Comparison of ENCODE assay signal across 37 cellular contexts in genomic region chr1:169750041-169750440, GRCh38. TPM values are rescaled to one million over a fixed set of nuclear protein-coding genes. Genes with fewer than 3 reads are reported as not detected.
"Had no signal": no experiment of that assay in that cellular context is flagged by ENCODE, and none has a peak within 500 bp of the region (broad histone marks: within the 10 kb centered on the region; RNA-seq: fewer than 3 reads in every experiment).

No MANE protein-coding gene starts in this region.

- FAIRE-seq: astrocyte, TTC549 had no signal

- H3K4me3 ChIP-seq: adrenal gland, body of pancreas, breast epithelium had no signal

- H3K4me1 ChIP-seq: adrenal gland, body of pancreas, breast epithelium had no signal

- H3K36me3 Mint-ChIP-seq: activated CD4-positive, alpha-beta memory T cell treated with anti-CD3 and anti-CD28 coated beads for 36 hours; activated naive CD4-positive, alpha-beta T cell treated with anti-CD3 and anti-CD28 coated beads, Interleukin-2, amount 50 U/mL, for 72 hours; activated naive CD8-positive, alpha-beta T cell treated with anti-CD3 and anti-CD28 coated beads for 36 hours had no signal

- H3K27me3 Mint-ChIP-seq: activated naive CD8-positive, alpha-beta T cell treated with anti-CD3 and anti-CD28 coated beads for 36 hours had no signal

- H3K27ac ChIP-seq: adrenal gland, body of pancreas, brain microvascular endothelial cell, breast epithelium, VCaP had no signal

- H3K27ac Mint-ChIP-seq: activated B cell treated with CpG ODN at 0.5 μM for 24 hours; activated CD4-positive, alpha-beta memory T cell treated with anti-CD3 and anti-CD28 coated beads for 36 hours; activated CD4-positive, alpha-beta T cell treated with anti-CD3 and anti-CD28 coated beads, Interleukin-2, amount 10 ng/mL, durations not matched to agents 24 days and 14 days; activated CD8-positive, alpha-beta T cell treated with anti-CD3 and anti-CD28 coated beads for 36 hours; activated naive CD4-positive, alpha-beta T cell treated with anti-CD3 and anti-CD28 coated beads for 36 hours; activated naive CD4-positive, alpha-beta T cell treated with anti-CD3 and anti-CD28 coated beads, Interleukin-2, amount 50 U/mL, for 72 hours; activated naive CD8-positive, alpha-beta T cell treated with anti-CD3 and anti-CD28 coated beads for 36 hours; activated T-helper 1 cell treated with anti-CD3 and anti-CD28 coated beads, Interleukin-12 subunit alpha, Interleukin-12 subunit beta, Interleukin-2, Interleukin-4 antibody, amounts not matched to agents 30 ng/mL and 10 ng/mL and 1 ng/mL, durations not matched to agents 14 hours and 24 hours and 36 hours; activated T-helper 17 cell treated with anti-CD3 and anti-CD28 coated beads, Interleukin-2, amount 50 U/mL, for 72 hours; T-helper 1 cell treated with Interleukin-12 subunit alpha and Interleukin-12 subunit beta and Interleukin-4 antibody, amounts not matched to agents 30 μg/mL and 1 μg/mL, for 36 hours; T-helper 2 cell treated with Interferon-gamma antibody and Interleukin-4, amounts not matched to agents 5 μg/mL and 100 μg/mL, for 36 hours had no signal

- H3K27me3 ChIP-seq: adrenal gland, body of pancreas, brain microvascular endothelial cell, breast epithelium had no signal

- H3K4me1 Mint-ChIP-seq: activated B cell treated with CpG ODN at 0.5 μM for 24 hours; activated naive CD8-positive, alpha-beta T cell treated with anti-CD3 and anti-CD28 coated beads for 36 hours; activated T-helper 17 cell treated with anti-CD3 and anti-CD28 coated beads, Interleukin-2, amount 50 U/mL, for 72 hours had no signal

- DNase-seq: activated B cell treated with CpG ODN at 0.5 μM for 24 hours; activated CD4-positive, alpha-beta memory T cell treated with anti-CD3 and anti-CD28 coated beads for 36 hours; activated CD4-positive, alpha-beta T cell treated with anti-CD3 and anti-CD28 coated beads for 4 hours; activated CD4-positive, alpha-beta T cell treated with anti-CD3 and anti-CD28 coated beads, Interleukin-2, amount 10 ng/mL, durations not matched to agents 24 days and 14 days; activated CD4-positive, alpha-beta T cell treated with anti-CD3 and anti-CD28 coated beads, Interleukin-2, amount 50 U/mL, for 1 hour; activated CD4-positive, alpha-beta T cell treated with anti-CD3 and anti-CD28 coated beads, Interleukin-2, amount 50 U/mL, for 4 hours; activated CD4-positive, CD25-positive, alpha-beta regulatory T cell treated with anti-CD3 and anti-CD28 coated beads, Interleukin-2, amount 50 U/mL, for 72 hours; activated CD8-positive, alpha-beta memory T cell treated with anti-CD3 and anti-CD28 coated beads, Interleukin-2, amount 50 U/mL, for 4 hours; activated CD8-positive, alpha-beta T cell treated with anti-CD3 and anti-CD28 coated beads for 36 hours; activated effector memory CD4-positive, alpha-beta T cell treated with anti-CD3 and anti-CD28 coated beads, Interleukin-2, amount 50 U/mL, for 16 hours; activated gamma-delta T cell treated with Interleukin-2 at 50 U/mL for 16 hours; activated naive CD4-positive, alpha-beta T cell; activated naive CD4-positive, alpha-beta T cell treated with anti-CD3 and anti-CD28 coated beads for 36 hours; activated naive CD4-positive, alpha-beta T cell treated with anti-CD3 and anti-CD28 coated beads, Interleukin-2, amount 50 U/mL, for 16 hours; activated naive CD8-positive, alpha-beta T cell treated with anti-CD3 and anti-CD28 coated beads for 36 hours; activated T-cell treated with anti-CD3 and anti-CD28 coated beads for 4 hours; activated T-cell treated with anti-CD3 and anti-CD28 coated beads, Interleukin-2, amount 50 U/mL, for 1 hour; activated T-cell treated with anti-CD3 and anti-CD28 coated beads, Interleukin-2, amount 50 U/mL, for 4 hours; activated T-cell treated with anti-CD3 and anti-CD28 coated beads, Interleukin-2, amount 50 U/mL, for 72 hours; adrenal gland; amniotic stem cell; aorta; body of pancreas; brain microvascular endothelial cell; central memory CD4-positive, alpha-beta T cell; T-helper 2 cell; T-helper 9 cell had no signal

- H3K36me3 ChIP-seq: adrenal gland, brain microvascular endothelial cell, breast epithelium had no signal

- H3K4me3 Mint-ChIP-seq: activated B cell treated with CpG ODN at 0.5 μM for 24 hours; activated CD4-positive, alpha-beta memory T cell treated with anti-CD3 and anti-CD28 coated beads for 36 hours; activated CD4-positive, alpha-beta T cell treated with anti-CD3 and anti-CD28 coated beads, Interleukin-2, amount 10 ng/mL, durations not matched to agents 24 days and 14 days; activated CD8-positive, alpha-beta T cell treated with anti-CD3 and anti-CD28 coated beads for 36 hours; activated naive CD4-positive, alpha-beta T cell treated with anti-CD3 and anti-CD28 coated beads for 36 hours; activated naive CD8-positive, alpha-beta T cell treated with anti-CD3 and anti-CD28 coated beads for 36 hours; activated T-cell treated with anti-CD3 and anti-CD28 coated beads, Interleukin-2, amount 50 U/mL, for 4 hours; activated T-cell treated with anti-CD3 and anti-CD28 coated beads, Interleukin-2, amount 50 U/mL, for 72 hours; activated T-helper 1 cell treated with anti-CD3 and anti-CD28 coated beads, Interleukin-12 subunit alpha, Interleukin-12 subunit beta, Interleukin-2, Interleukin-4 antibody, amounts not matched to agents 30 ng/mL and 10 ng/mL and 1 ng/mL, durations not matched to agents 14 hours and 24 hours and 36 hours; activated T-helper 17 cell treated with anti-CD3 and anti-CD28 coated beads, Interleukin-2, amount 50 U/mL, for 72 hours; T-helper 1 cell treated with Interleukin-12 subunit alpha and Interleukin-12 subunit beta and Interleukin-4 antibody, amounts not matched to agents 30 μg/mL and 1 μg/mL, for 36 hours; T-helper 2 cell treated with Interferon-gamma antibody and Interleukin-4, amounts not matched to agents 5 μg/mL and 100 μg/mL, for 36 hours had no signal

- H3K9me3 ChIP-seq: adrenal gland, body of pancreas, breast epithelium had no signal

- ATAC-seq: activated CD8-positive, alpha-beta T cell treated with anti-CD3 and anti-CD28 coated beads for 36 hours; activated naive CD4-positive, alpha-beta T cell treated with anti-CD3 and anti-CD28 coated beads, Interleukin-2, amount 50 U/mL, for 72 hours; activated T-cell treated with anti-CD3 and anti-CD28 coated beads, Interleukin-2, amount 50 U/mL, for 4 hours; activated T-cell treated with anti-CD3 and anti-CD28 coated beads, Interleukin-2, amount 50 U/mL, for 72 hours; activated T-helper 17 cell treated with anti-CD3 and anti-CD28 coated beads, Interleukin-2, amount 50 U/mL, for 72 hours; body of pancreas had no signal

- H3K9me3 Mint-ChIP-seq: activated B cell treated with CpG ODN at 0.5 μM for 24 hours; activated CD4-positive, alpha-beta memory T cell treated with anti-CD3 and anti-CD28 coated beads for 36 hours; activated CD4-positive, alpha-beta T cell treated with anti-CD3 and anti-CD28 coated beads, Interleukin-2, amount 10 ng/mL, durations not matched to agents 24 days and 14 days; activated CD8-positive, alpha-beta T cell treated with anti-CD3 and anti-CD28 coated beads for 36 hours; activated naive CD4-positive, alpha-beta T cell treated with anti-CD3 and anti-CD28 coated beads for 36 hours; activated naive CD4-positive, alpha-beta T cell treated with anti-CD3 and anti-CD28 coated beads, Interleukin-2, amount 50 U/mL, for 72 hours; activated naive CD8-positive, alpha-beta T cell treated with anti-CD3 and anti-CD28 coated beads for 36 hours; activated T-cell treated with anti-CD3 and anti-CD28 coated beads, Interleukin-2, amount 50 U/mL, for 4 hours; activated T-cell treated with anti-CD3 and anti-CD28 coated beads, Interleukin-2, amount 50 U/mL, for 72 hours; activated T-helper 1 cell treated with anti-CD3 and anti-CD28 coated beads, Interleukin-12 subunit alpha, Interleukin-12 subunit beta, Interleukin-2, Interleukin-4 antibody, amounts not matched to agents 30 ng/mL and 10 ng/mL and 1 ng/mL, durations not matched to agents 14 hours and 24 hours and 36 hours; activated T-helper 17 cell treated with anti-CD3 and anti-CD28 coated beads, Interleukin-2, amount 50 U/mL, for 72 hours; T-helper 1 cell treated with Interleukin-12 subunit alpha and Interleukin-12 subunit beta and Interleukin-4 antibody, amounts not matched to agents 30 μg/mL and 1 μg/mL, for 36 hours; T-helper 2 cell treated with Interferon-gamma antibody and Interleukin-4, amounts not matched to agents 5 μg/mL and 100 μg/mL, for 36 hours had no signal

RNA-seq across cellular contexts. Expression of gene SELE, which starts 16.2 kb away (rescaled TPM):
- total RNA-seq: activated B cell treated with CpG ODN at 0.5 μM for 24 hours; activated CD4-positive, alpha-beta memory T cell treated with anti-CD3 and anti-CD28 coated beads for 36 hours; activated CD4-positive, alpha-beta T cell treated with anti-CD3 and anti-CD28 coated beads, Interleukin-2, amount 10 ng/mL, durations not matched to agents 24 days and 14 days; activated CD8-positive, alpha-beta memory T cell treated with anti-CD3 and anti-CD28 coated beads for 36 hours; activated CD8-positive, alpha-beta T cell treated with anti-CD3 and anti-CD28 coated beads for 36 hours; activated naive CD4-positive, alpha-beta T cell treated with anti-CD3 and anti-CD28 coated beads for 36 hours; activated naive CD4-positive, alpha-beta T cell treated with anti-CD3 and anti-CD28 coated beads, Interleukin-2, amount 50 U/mL, for 72 hours; activated naive CD8-positive, alpha-beta T cell treated with anti-CD3 and anti-CD28 coated beads for 36 hours; activated T-cell treated with anti-CD3 and anti-CD28 coated beads, Interleukin-2, amount 50 U/mL, for 4 hours; activated T-cell treated with anti-CD3 and anti-CD28 coated beads, Interleukin-2, amount 50 U/mL, for 72 hours; activated T-helper 1 cell treated with anti-CD3 and anti-CD28 coated beads, Interleukin-12 subunit alpha, Interleukin-12 subunit beta, Interleukin-2, Interleukin-4 antibody, amounts not matched to agents 30 ng/mL and 10 ng/mL and 1 ng/mL, durations not matched to agents 14 hours and 24 hours and 36 hours; activated T-helper 17 cell treated with anti-CD3 and anti-CD28 coated beads, Interleukin-2, amount 50 U/mL, for 72 hours; astrocyte had no signal
